4 cellular contexts compared by ENCODE assay signal in genomic region chr11:64983339-64983738, GRCh38. TPM values are rescaled to one million over a fixed set of nuclear protein-coding genes. Genes with fewer than 3 reads are reported as not detected.
"Had no signal": no experiment of that assay in that cellular context is flagged by ENCODE, and none has a peak within 500 bp of the region (broad histone marks: within the 10 kb centered on the region; RNA-seq: fewer than 3 reads in every experiment).

No MANE protein-coding gene starts in this region.

RNA-seq across cellular contexts. Expression of gene MAJIN, which starts 11.4 kb away (rescaled TPM):
- total RNA-seq: LHCN-M2, M059J, MCF 10A, NCI-H460 had no signal

RNA-seq across cellular contexts. Expression of gene GPHA2, which starts 47.6 kb away (rescaled TPM):
- total RNA-seq: LHCN-M2, M059J, MCF 10A, NCI-H460 had no signal
